6 cellular contexts compared by ENCODE assay signal in the genomic region with DNA sequence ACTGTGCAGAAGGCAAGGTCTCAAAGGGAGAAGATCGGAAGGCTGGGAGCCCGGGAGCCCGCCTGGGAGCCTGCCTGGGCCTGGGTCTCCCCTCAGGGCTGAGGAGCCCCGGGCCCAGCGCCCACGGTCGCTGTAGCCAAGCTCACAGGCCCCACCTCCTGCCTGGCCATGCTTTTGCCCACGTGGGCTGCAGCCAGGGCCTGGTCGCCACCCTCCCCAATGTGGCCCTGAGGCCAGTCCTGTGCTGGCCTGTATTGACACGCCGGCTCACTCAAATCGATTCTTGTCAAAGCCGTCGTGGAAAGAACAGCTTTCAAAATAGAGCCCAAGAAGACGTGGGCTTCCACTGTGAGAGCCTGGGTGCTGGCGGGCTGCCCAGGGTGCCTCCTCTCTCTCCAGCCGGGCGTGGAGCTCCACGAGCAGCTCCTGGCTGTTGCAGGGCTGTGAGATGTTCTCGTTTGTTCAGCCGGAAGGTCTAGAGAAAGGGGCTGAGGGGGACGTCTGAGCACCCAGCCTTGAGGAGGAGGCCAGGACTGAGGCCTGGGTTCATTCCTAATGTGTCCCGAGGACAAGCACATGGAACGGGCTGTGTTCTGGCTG.
DNase-seq lines count a peak whose midpoint lies in the region; ATAC-seq, FAIRE-seq and TF ChIP-seq lines count a peak whose summit lies in the region.
"Not testable (repeated sequence)": the region's sequence is repeated elsewhere in the genome, so short reads cannot be mapped to it uniquely, and the experiment has no call there.

No MANE protein-coding gene starts in this region.

- not testable (repeated sequence) for TF ChIP-seq CTCF in right lobe of liver (IDR thresholded peaks at IDR 0.05); pancreas (IDR thresholded peaks at IDR 0.05)

- not testable (repeated sequence) for H3K9me3 ChIP-seq in right lobe of liver, pancreas

- not testable (repeated sequence) for DNase-seq in left cardiac atrium; left ventricle myocardium superior; left lobe of liver (ENCODE audit: low spot score); right lobe of liver; pancreas; sciatic nerve (ENCODE audit: low spot score)

- FAIRE-seq in pancreas (lab: Jason Lieb, UNC), result not testable (repeated sequence)

- H3K27ac ChIP-seq in right lobe of liver, pancreas: not testable (repeated sequence)

- ATAC-seq in left cardiac atrium (peak; percentile 43 to 53), left ventricle myocardium superior (peak; percentile 40), left lobe of liver (peak; percentile 82), right lobe of liver (peak; percentile 68 to 85 (median 82)), pancreas (peak in 3 of 4 donors; percentile 11 to 39 (median 23)), sciatic nerve (peak; percentile 31)

- H3K27me3 ChIP-seq in right lobe of liver, pancreas: not testable (repeated sequence)

- not testable (repeated sequence) for H3K36me3 ChIP-seq in right lobe of liver, pancreas

- not testable (repeated sequence) for H3K4me3 ChIP-seq in right lobe of liver, pancreas

- intact Hi-C loops in left cardiac atrium (cut with DNase I); left ventricle myocardium superior (cut with micrococcal nuclease); right lobe of liver (cut with DNase I); pancreas (cut with DNase I); sciatic nerve (cut with DNase I): not testable (repeated sequence)

- not testable (repeated sequence) for TF ChIP-seq POLR2A in right lobe of liver (IDR thresholded peaks at IDR 0.05)

- no CpG with 5 or more reads among the region's 24 CpGs for whole genome bisulfite sequencing in right lobe of liver (ENCODE audit: insufficient coverage, low coverage, low lambda C conversion rate, missing lambda C conversion rate)
- no CpG with 5 or more reads among the region's 24 CpGs for WGBS in pancreas, 2 donors

- not testable (repeated sequence) for H3K4me1 ChIP-seq in right lobe of liver, pancreas

Comparison
In these comparisons a context has a peak if more than half of its experiments do, and no peak if none do; other contexts are left out.
1. ATAC-seq: peak in every context shown above with its lines; median percentile 82 in left lobe of liver; 82 in right lobe of liver; 48 in left cardiac atrium; 40 in left ventricle myocardium superior; 31 in sciatic nerve; 23 in pancreas.